In the genomic region with DNA sequence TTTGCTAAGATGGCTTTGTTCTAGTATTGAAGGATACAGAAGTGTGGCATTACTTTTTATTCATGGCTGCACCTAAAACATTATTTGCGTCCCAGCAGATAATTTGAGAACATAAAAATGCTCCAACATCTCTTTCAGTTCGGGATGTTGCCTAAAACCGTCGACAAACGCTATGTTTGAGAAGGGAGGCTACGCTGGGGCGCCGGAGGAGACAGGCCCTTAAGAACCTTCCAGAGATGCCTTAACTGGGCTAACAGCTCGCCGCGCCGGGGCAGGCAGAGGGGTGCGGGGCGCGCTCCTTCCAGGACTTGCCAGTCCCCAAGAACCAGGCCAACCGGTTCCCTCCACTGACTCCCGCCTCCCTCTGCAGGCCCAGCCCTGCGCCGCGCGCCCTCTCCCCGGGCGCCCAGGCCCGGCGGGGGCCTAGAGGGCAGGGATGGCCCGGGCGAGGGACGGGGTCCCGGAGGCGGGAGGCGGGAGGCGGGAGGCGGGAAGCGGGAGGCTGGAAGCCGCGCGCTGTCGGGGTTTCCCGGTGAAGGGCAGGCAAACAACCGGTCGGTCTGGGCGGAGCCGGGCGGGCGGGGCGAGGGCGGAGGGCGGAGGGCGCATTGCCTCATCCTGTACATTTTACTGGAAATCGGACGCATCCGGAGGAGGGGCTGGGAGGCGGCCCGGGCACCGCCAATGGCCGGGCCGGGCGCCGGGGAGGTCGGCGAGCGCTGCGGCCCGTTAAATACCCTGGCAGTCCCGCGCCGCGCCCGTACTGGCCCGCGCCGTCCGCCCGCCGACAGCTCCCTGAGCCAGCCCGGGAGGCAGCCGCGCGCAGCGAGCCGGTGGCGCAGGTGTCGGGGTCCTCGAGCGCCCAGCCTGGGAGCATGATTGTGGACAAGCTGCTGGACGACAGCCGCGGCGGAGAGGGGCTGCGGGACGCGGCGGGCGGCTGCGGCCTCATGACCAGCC, we compare ENCODE assay signal across 1 cellular context.
TF ChIP-seq lines count a peak whose summit lies in the region.

A gene with protein sequence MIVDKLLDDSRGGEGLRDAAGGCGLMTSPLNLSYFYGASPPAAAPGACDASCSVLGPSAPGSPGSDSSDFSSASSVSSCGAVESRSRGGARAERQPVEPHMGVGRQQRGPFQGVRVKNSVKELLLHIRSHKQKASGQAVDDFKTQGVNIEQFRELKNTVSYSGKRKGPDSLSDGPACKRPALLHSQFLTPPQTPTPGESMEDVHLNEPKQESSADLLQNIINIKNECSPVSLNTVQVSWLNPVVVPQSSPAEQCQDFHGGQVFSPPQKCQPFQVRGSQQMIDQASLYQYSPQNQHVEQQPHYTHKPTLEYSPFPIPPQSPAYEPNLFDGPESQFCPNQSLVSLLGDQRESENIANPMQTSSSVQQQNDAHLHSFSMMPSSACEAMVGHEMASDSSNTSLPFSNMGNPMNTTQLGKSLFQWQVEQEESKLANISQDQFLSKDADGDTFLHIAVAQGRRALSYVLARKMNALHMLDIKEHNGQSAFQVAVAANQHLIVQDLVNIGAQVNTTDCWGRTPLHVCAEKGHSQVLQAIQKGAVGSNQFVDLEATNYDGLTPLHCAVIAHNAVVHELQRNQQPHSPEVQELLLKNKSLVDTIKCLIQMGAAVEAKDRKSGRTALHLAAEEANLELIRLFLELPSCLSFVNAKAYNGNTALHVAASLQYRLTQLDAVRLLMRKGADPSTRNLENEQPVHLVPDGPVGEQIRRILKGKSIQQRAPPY (plus strand): TSS at position 761 of the 960 bp plus-strand sequence. CDS start 115 bp downstream, at position 876.

TF ChIP-seq in HepG2, 621 proteins besides CTCF, POLR2A, EP300 and RAD21 (continued from another document and continues in another):
- TF ChIP-seq HNRNPH1 (optimal IDR thresholded peaks at IDR 0.05; ENCODE audit: low read depth, low read length) (no peak), NKX3-1 (CRISPR knock-in tag; IDR thresholded peaks at IDR 0.05) (no peak), POGZ (CRISPR knock-in tag; IDR thresholded peaks at IDR 0.05) (peak; percentile 80), HNRNPLL (IDR thresholded peaks at IDR 0.05; ENCODE audit: low read depth, low read length, poor library complexity, severe bottlenecking) (peak; percentile 70), TBL1XR1 (IDR thresholded peaks at IDR 0.05; ENCODE audit: borderline replicate concordance, low read length, partially characterized antibody) (no peak), MAF1 (CRISPR knock-in tag; IDR thresholded peaks at IDR 0.05; ENCODE audit: borderline replicate concordance) (no peak), RFXAP (CRISPR knock-in tag; IDR thresholded peaks at IDR 0.05; ENCODE audit: borderline replicate concordance) (peak; percentile 65; the same call in 1 of the 2 replicates), ZBTB7B (CRISPR knock-in tag; IDR thresholded peaks at IDR 0.05) (no peak), ZNF24 (IDR thresholded peaks at IDR 0.05) (0 out of 2 replicates have a peak, but pooled peaks have one; percentile 17), MTF1 (CRISPR knock-in tag; IDR thresholded peaks at IDR 0.05) (peak; percentile 33; the same call in 1 of the 2 replicates), STAG1 (CRISPR knock-in tag; IDR thresholded peaks at IDR 0.05) (peak; percentile 21; the same call in 1 of the 2 replicates), ARNT (IDR thresholded peaks at IDR 0.05) (no peak), ZNF607 (CRISPR knock-in tag; IDR thresholded peaks at IDR 0.05; ENCODE audit: borderline replicate concordance) (peak; percentile 78), HDAC2 (CRISPR knock-in tag; IDR thresholded peaks at IDR 0.05) (no peak; the same call in 1 of the 2 replicates), TAF1 (CRISPR knock-in tag; IDR thresholded peaks at IDR 0.05) (peak; percentile 95), POLR2AphosphoS5 (IDR thresholded peaks at IDR 0.05; ENCODE audit: low read depth, low read length) (peak; percentile 94), ZNF816 (CRISPR knock-in tag; IDR thresholded peaks at IDR 0.05; ENCODE audit: borderline replicate concordance) (no peak; the same call in 1 of the 2 replicates), ZNF878 (CRISPR knock-in tag; IDR thresholded peaks at IDR 0.05) (peak; percentile 67; the same call in 1 of the 2 replicates), ZNF788 (CRISPR knock-in tag; IDR thresholded peaks at IDR 0.05; ENCODE audit: borderline replicate concordance) (peak; percentile 61; the same call in 1 of the 2 replicates), FOXJ3 (CRISPR knock-in tag; IDR thresholded peaks at IDR 0.05; ENCODE audit: borderline replicate concordance) (no peak), ZSCAN20 (CRISPR knock-in tag; IDR thresholded peaks at IDR 0.05; ENCODE audit: borderline replicate concordance) (peak; percentile 79), BORCS8-MEF2B (CRISPR knock-in tag; IDR thresholded peaks at IDR 0.05) (peak; percentile 71; the same call in 1 of the 2 replicates)
- TF ChIP-seq, protein P1, sequence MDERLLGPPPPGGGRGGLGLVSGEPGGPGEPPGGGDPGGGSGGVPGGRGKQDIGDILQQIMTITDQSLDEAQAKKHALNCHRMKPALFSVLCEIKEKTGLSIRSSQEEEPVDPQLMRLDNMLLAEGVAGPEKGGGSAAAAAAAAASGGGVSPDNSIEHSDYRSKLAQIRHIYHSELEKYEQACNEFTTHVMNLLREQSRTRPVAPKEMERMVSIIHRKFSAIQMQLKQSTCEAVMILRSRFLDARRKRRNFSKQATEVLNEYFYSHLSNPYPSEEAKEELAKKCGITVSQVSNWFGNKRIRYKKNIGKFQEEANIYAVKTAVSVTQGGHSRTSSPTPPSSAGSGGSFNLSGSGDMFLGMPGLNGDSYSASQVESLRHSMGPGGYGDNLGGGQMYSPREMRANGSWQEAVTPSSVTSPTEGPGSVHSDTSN (CRISPR knock-in tag; IDR thresholded peaks at IDR 0.05) = no peak
- TF ChIP-seq, protein P2, sequence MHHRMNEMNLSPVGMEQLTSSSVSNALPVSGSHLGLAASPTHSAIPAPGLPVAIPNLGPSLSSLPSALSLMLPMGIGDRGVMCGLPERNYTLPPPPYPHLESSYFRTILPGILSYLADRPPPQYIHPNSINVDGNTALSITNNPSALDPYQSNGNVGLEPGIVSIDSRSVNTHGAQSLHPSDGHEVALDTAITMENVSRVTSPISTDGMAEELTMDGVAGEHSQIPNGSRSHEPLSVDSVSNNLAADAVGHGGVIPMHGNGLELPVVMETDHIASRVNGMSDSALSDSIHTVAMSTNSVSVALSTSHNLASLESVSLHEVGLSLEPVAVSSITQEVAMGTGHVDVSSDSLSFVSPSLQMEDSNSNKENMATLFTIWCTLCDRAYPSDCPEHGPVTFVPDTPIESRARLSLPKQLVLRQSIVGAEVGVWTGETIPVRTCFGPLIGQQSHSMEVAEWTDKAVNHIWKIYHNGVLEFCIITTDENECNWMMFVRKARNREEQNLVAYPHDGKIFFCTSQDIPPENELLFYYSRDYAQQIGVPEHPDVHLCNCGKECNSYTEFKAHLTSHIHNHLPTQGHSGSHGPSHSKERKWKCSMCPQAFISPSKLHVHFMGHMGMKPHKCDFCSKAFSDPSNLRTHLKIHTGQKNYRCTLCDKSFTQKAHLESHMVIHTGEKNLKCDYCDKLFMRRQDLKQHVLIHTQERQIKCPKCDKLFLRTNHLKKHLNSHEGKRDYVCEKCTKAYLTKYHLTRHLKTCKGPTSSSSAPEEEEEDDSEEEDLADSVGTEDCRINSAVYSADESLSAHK (CRISPR knock-in tag; IDR thresholded peaks at IDR 0.05; ENCODE audit: borderline replicate concordance) = 0 out of 2 replicates have a peak, but pooled peaks have one; percentile 61
- TF ChIP-seq, protein P3, sequence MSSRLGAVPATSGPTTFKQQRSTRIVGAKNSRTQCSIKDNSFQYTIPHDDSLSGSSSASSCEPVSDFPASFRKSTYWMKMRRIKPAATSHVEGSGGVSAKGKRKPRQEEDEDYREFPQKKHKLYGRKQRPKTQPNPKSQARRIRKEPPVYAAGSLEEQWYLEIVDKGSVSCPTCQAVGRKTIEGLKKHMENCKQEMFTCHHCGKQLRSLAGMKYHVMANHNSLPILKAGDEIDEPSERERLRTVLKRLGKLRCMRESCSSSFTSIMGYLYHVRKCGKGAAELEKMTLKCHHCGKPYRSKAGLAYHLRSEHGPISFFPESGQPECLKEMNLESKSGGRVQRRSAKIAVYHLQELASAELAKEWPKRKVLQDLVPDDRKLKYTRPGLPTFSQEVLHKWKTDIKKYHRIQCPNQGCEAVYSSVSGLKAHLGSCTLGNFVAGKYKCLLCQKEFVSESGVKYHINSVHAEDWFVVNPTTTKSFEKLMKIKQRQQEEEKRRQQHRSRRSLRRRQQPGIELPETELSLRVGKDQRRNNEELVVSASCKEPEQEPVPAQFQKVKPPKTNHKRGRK (CRISPR knock-in tag; IDR thresholded peaks at IDR 0.05) = no peak
- TF ChIP-seq, protein P4, sequence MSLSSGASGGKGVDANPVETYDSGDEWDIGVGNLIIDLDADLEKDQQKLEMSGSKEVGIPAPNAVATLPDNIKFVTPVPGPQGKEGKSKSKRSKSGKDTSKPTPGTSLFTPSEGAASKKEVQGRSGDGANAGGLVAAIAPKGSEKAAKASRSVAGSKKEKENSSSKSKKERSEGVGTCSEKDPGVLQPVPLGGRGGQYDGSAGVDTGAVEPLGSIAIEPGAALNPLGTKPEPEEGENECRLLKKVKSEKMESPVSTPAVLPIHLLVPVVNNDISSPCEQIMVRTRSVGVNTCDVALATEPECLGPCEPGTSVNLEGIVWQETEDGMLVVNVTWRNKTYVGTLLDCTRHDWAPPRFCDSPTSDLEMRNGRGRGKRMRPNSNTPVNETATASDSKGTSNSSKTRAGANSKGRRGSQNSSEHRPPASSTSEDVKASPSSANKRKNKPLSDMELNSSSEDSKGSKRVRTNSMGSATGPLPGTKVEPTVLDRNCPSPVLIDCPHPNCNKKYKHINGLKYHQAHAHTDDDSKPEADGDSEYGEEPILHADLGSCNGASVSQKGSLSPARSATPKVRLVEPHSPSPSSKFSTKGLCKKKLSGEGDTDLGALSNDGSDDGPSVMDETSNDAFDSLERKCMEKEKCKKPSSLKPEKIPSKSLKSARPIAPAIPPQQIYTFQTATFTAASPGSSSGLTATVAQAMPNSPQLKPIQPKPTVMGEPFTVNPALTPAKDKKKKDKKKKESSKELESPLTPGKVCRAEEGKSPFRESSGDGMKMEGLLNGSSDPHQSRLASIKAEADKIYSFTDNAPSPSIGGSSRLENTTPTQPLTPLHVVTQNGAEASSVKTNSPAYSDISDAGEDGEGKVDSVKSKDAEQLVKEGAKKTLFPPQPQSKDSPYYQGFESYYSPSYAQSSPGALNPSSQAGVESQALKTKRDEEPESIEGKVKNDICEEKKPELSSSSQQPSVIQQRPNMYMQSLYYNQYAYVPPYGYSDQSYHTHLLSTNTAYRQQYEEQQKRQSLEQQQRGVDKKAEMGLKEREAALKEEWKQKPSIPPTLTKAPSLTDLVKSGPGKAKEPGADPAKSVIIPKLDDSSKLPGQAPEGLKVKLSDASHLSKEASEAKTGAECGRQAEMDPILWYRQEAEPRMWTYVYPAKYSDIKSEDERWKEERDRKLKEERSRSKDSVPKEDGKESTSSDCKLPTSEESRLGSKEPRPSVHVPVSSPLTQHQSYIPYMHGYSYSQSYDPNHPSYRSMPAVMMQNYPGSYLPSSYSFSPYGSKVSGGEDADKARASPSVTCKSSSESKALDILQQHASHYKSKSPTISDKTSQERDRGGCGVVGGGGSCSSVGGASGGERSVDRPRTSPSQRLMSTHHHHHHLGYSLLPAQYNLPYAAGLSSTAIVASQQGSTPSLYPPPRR (CRISPR knock-in tag; IDR thresholded peaks at IDR 0.05; ENCODE audit: borderline replicate concordance) = peak; percentile 35; the same call in 1 of the 2 replicates
- TF ChIP-seq, protein P5, sequence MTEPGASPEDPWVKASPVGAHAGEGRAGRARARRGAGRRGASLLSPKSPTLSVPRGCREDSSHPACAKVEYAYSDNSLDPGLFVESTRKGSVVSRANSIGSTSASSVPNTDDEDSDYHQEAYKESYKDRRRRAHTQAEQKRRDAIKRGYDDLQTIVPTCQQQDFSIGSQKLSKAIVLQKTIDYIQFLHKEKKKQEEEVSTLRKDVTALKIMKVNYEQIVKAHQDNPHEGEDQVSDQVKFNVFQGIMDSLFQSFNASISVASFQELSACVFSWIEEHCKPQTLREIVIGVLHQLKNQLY (CRISPR knock-in tag; IDR thresholded peaks at IDR 0.05) = no peak
- TF ChIP-seq, protein P6, sequence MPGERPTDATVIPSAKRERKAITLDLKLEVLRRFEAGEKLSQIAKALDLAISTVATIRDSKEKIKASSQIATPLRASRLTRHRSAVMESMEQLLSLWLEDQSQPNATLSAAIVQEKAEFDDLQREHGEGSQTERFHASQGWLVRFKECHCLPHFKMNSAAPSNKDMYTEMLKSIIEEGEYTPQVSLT (CRISPR knock-in tag; IDR thresholded peaks at IDR 0.05; ENCODE audit: borderline replicate concordance, low read depth) = peak; percentile 69; the same call in 1 of the 2 replicates
- TF ChIP-seq, protein P7, sequence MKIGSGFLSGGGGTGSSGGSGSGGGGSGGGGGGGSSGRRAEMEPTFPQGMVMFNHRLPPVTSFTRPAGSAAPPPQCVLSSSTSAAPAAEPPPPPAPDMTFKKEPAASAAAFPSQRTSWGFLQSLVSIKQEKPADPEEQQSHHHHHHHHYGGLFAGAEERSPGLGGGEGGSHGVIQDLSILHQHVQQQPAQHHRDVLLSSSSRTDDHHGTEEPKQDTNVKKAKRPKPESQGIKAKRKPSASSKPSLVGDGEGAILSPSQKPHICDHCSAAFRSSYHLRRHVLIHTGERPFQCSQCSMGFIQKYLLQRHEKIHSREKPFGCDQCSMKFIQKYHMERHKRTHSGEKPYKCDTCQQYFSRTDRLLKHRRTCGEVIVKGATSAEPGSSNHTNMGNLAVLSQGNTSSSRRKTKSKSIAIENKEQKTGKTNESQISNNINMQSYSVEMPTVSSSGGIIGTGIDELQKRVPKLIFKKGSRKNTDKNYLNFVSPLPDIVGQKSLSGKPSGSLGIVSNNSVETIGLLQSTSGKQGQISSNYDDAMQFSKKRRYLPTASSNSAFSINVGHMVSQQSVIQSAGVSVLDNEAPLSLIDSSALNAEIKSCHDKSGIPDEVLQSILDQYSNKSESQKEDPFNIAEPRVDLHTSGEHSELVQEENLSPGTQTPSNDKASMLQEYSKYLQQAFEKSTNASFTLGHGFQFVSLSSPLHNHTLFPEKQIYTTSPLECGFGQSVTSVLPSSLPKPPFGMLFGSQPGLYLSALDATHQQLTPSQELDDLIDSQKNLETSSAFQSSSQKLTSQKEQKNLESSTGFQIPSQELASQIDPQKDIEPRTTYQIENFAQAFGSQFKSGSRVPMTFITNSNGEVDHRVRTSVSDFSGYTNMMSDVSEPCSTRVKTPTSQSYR (CRISPR knock-in tag; IDR thresholded peaks at IDR 0.05; ENCODE audit: borderline replicate concordance) = 0 out of 2 replicates have a peak, but pooled peaks have one; percentile 33
- TF ChIP-seq, protein P8, sequence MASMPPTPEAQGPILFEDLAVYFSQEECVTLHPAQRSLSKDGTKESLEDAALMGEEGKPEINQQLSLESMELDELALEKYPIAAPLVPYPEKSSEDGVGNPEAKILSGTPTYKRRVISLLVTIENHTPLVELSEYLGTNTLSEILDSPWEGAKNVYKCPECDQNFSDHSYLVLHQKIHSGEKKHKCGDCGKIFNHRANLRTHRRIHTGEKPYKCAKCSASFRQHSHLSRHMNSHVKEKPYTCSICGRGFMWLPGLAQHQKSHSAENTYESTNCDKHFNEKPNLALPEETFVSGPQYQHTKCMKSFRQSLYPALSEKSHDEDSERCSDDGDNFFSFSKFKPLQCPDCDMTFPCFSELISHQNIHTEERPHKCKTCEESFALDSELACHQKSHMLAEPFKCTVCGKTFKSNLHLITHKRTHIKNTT (CRISPR knock-in tag; IDR thresholded peaks at IDR 0.05) = no peak
- TF ChIP-seq, protein P9, sequence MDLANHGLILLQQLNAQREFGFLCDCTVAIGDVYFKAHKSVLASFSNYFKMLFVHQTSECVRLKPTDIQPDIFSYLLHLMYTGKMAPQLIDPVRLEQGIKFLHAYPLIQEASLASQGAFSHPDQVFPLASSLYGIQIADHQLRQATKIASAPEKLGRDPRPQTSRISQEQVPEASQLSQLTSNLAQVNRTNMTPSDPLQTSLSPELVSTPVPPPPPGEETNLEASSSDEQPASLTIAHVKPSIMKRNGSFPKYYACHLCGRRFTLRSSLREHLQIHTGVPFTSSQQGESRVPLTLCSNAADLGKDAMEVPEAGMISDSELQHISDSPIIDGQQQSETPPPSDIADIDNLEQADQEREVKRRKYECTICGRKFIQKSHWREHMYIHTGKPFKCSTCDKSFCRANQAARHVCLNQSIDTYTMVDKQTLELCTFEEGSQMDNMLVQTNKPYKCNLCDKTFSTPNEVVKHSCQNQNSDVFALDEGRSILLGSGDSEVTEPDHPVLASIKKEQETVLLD (CRISPR knock-in tag; IDR thresholded peaks at IDR 0.05; ENCODE audit: low read depth) = peak; percentile 90; the same call in 1 of the 2 replicates
